In genomic region chr14:63662776-63663175, GRCh38 we compare ENCODE assay signal across 14 cellular contexts. TPM values are rescaled to one million over a fixed set of nuclear protein-coding genes. Genes with fewer than 3 reads are reported as not detected.
A peak's percentile ranks its signal among the peaks of the same experiment; 100 is the strongest.
DNase-seq lines count a peak whose midpoint lies in the region; ATAC-seq, FAIRE-seq and TF ChIP-seq lines count a peak whose summit lies in the region.
"Had no signal": no experiment of that assay in that cellular context is flagged by ENCODE, and none has a peak within 500 bp of the region (broad histone marks: within the 10 kb centered on the region; RNA-seq: fewer than 3 reads in every experiment).

No MANE protein-coding gene starts in this region.

- ATAC-seq in DND-41 (ENCODE audit: insufficient read depth, low read depth): peak; percentile 31; the same call in 1 of the 3 replicates
- peak; percentile 9 for ATAC-seq in HG02759 (IDR thresholded peaks at IDR 0.05; ENCODE audit: unreplicated experiment)
- ATAC-seq in HG03135 (IDR thresholded peaks at IDR 0.05; ENCODE audit: unreplicated experiment): no peak
- ATAC-seq: CD8-positive, alpha-beta T cell had no signal

- no peak overlapping the region for H2AK5ac ChIP-seq in H1 (ENCODE audit: low read depth, low read length)

- no peak for TF ChIP-seq RAD21 in H1 (IDR thresholded peaks at IDR 0.05 in 1 of 2, conservative IDR thresholded peaks at IDR 0.05 in 1 of 2; ENCODE audit: low read depth in 2 of 2, low read length in 2 of 2)

- TF ChIP-seq CTCF in DND-41 (IDR thresholded peaks at IDR 0.05; ENCODE audit: borderline replicate concordance, extremely low read depth, low read length, poor library complexity, severe bottlenecking) (no peak), H1 (IDR thresholded peaks at IDR 0.05; ENCODE audit: control extremely low read depth in 1 of 3, insufficient read depth in 1 of 3, low read depth in 1 of 3, low read length in 3 of 3) (no peak), thyroid gland (IDR thresholded peaks at IDR 0.05) (no peak), tibial artery (IDR thresholded peaks at IDR 0.05) (no peak)

- POLR2A ChIA-PET in H1 (lab: Charles Lee; ENCODE audit: partially characterized antibody): interaction anchor here (1.6 kb wide), 1 partner anchor 24 kb away, joined by 4 read pairs; no protein-coding TSS in a partner anchor

- H4K8ac ChIP-seq in H1 (ENCODE audit: extremely low read depth, insufficient read depth, low read length): no peak overlapping the region

- no peak overlapping the region for H3K14ac ChIP-seq in H1 (ENCODE audit: insufficient read length)

- no peak overlapping the region for H3K56ac ChIP-seq in H1 (replicated peaks; ENCODE audit: insufficient read length, low read depth, low read length)

- no peak overlapping the region for H3K4me3 ChIP-seq in DND-41 (ENCODE audit: low read depth in 1 of 2, low read length in 2 of 2)
- no peak overlapping the region for H3K4me3 ChIP-seq in H1 (ENCODE audit: extremely low read depth in 1 of 4, insufficient read depth in 2 of 4, low read depth in 3 of 4, low read length in 4 of 4)
- no peak overlapping the region for H3K4me3 ChIP-seq in thyroid gland (replicated peaks in 1 of 3)
- H3K4me3 ChIP-seq in tibial artery: no peak overlapping the region
- H3K4me3 ChIP-seq: A549, GM12878, GM23248 had no signal

- no peak overlapping the region for H3K4ac ChIP-seq in H1 (replicated peaks; ENCODE audit: insufficient read length, low read depth, low read length)

- no peak overlapping the region for H4K5ac ChIP-seq in H1 (ENCODE audit: insufficient read length, low read depth, low read length)

- H4K20me1 ChIP-seq in DND-41 (ENCODE audit: insufficient read depth, low read length) (no peaks in the 10 kb centered on the region), H1 (replicated peaks in 1 of 2; ENCODE audit: control insufficient read depth in 1 of 2, insufficient read depth in 2 of 2, low read length in 2 of 2) (no peaks in the 10 kb centered on the region)

- H3K9me3 ChIP-seq in DND-41 (ENCODE audit: insufficient read depth, low read length, severe bottlenecking) (no peaks in the 10 kb centered on the region), H1 (ENCODE audit: insufficient read depth in 2 of 2, low read depth in 1 of 2, low read length in 1 of 2) (peaks cover 0 to 9% of the 10 kb centered on the region in 2 experiments; a peak in 2 of 4 replicates), thyroid gland (no peaks in the 10 kb centered on the region), tibial artery (no peaks in the 10 kb centered on the region)
- H3K9me3 ChIP-seq: A549 had no signal

- FAIRE-seq in H1 (lab: Jason Lieb, UNC): no peak
- FAIRE-seq: A549, D721Med, GM12878 had no signal

- H3K9ac ChIP-seq in DND-41 (ENCODE audit: low read depth, low read length) (no peak overlapping the region), H1 (replicated peaks in 1 of 4; ENCODE audit: extremely low read depth in 1 of 4, low read depth in 3 of 4, low read length in 3 of 4) (no peak overlapping the region; a peak in 1 of 7 replicates)
- H3K9ac ChIP-seq: GM23248 had no signal

- CTCF ChIA-PET in H1 (lab: Charles Lee; ENCODE audit: partially characterized antibody): interaction anchor here (0.9 to 1.1 kb wide), 3 partner anchors 11 to 108 kb away, joined by 3 to 4 read pairs (median 4); no protein-coding TSS in a partner anchor

- H3K27ac ChIP-seq in DND-41 (ENCODE audit: low read length) (no peak overlapping the region), H1 (ENCODE audit: low read depth, low read length) (no peak overlapping the region), thyroid gland (no peak overlapping the region), tibial artery (no peak overlapping the region)
- H3K27ac ChIP-seq: A549, GM23248 had no signal

- no peak for TF ChIP-seq EP300 in H1 (IDR thresholded peaks at IDR 0.05; ENCODE audit: borderline replicate concordance in 1 of 2, low read depth in 2 of 2, low read length in 2 of 2)

- no peaks in the 10 kb centered on the region for H3K36me3 ChIP-seq in DND-41 (ENCODE audit: insufficient read depth, low read length)
- H3K36me3 ChIP-seq in H1 (ENCODE audit: control insufficient read depth in 2 of 4, insufficient read depth in 4 of 4, low read length in 3 of 4): no peaks in the 10 kb centered on the region
- H3K36me3 ChIP-seq in thyroid gland: no peaks in the 10 kb centered on the region
- H3K36me3 ChIP-seq in tibial artery: peaks cover 0 to 4% (median 0%) of the 10 kb centered on the region in 3 donors

- H2AFZ ChIP-seq in DND-41 (ENCODE audit: low read depth, low read length): no peak overlapping the region
- H2AFZ ChIP-seq in H1 (ENCODE audit: low read length): no peak overlapping the region
- H2AFZ ChIP-seq: GM23248 had no signal

- no peak overlapping the region for H2BK120ac ChIP-seq in H1 (replicated peaks; ENCODE audit: low read depth, low read length)

- TF ChIP-seq POLR2A in H1 (IDR thresholded peaks at IDR 0.05; ENCODE audit: control extremely low read depth in 1 of 2, low read depth in 2 of 2, low read length in 2 of 2) (no peak), thyroid gland (IDR thresholded peaks at IDR 0.05) (no peak)

- H2BK20ac ChIP-seq in H1 (ENCODE audit: low read length): no peak overlapping the region

- intact Hi-C loops in thyroid gland (cut with DNase I) (no loop called here), tibial artery (cut with DNase I; ENCODE audit: low total_unique reads) (no loop called here)

- DNase-seq in DND-41 (no peak), H1 (ENCODE audit: low read depth in 1 of 2, low spot score in 2 of 2) (no peak), thyroid gland (peak; percentile 46 to 51), tibial artery (no peak)
- no peak for DNase-seq in activated CD4-positive, CD25-positive, alpha-beta regulatory T cell (lab: John Stamatoyannopoulos, UW)
- DNase-seq: CD8-positive, alpha-beta T cell; COR-L47; DMS153 had no signal

- H3K23me2 ChIP-seq in H1 (ENCODE audit: low read depth, low read length): no peaks in the 10 kb centered on the region

- H3K23ac ChIP-seq in H1 (ENCODE audit: insufficient read length): no peak overlapping the region

- peak overlapping the region; percentile 10 for H4K91ac ChIP-seq in H1 (replicated peaks; ENCODE audit: insufficient read length, low read length)

- no peak overlapping the region for H3K18ac ChIP-seq in H1 (ENCODE audit: extremely low read depth, low read length)

- H3K4me2 ChIP-seq in DND-41 (ENCODE audit: insufficient read depth, low read length): no peak overlapping the region
- no peak overlapping the region for H3K4me2 ChIP-seq in H1 (ENCODE audit: insufficient read depth in 1 of 2, low read depth in 2 of 2, low read length in 2 of 2)
- H3K4me2 ChIP-seq: A549 had no signal

- H2BK12ac ChIP-seq in H1 (ENCODE audit: low read depth, low read length): no peak overlapping the region

- WGBS in H1 (ENCODE audit: extremely low coverage in 1 of 2, insufficient coverage in 1 of 2, insufficient read length in 1 of 2, insufficient replicate concordance in 2 of 2, low coverage in 1 of 2, low lambda C conversion rate in 2 of 2, missing lambda C conversion rate in 1 of 2), 2 experiments: 93% methylated on average over 8 of the region's 8 CpGs; no CpG with 5 or more reads in 1 of the 2 experiments
- 67 to 82% methylated on average over 4 to 7 of the region's 8 CpGs for WGBS in thyroid gland, 2 donors

- no peaks in the 10 kb centered on the region for H3K4me1 ChIP-seq in DND-41 (ENCODE audit: insufficient read depth, low read length)
- H3K4me1 ChIP-seq in H1 (replicated peaks in 1 of 4; ENCODE audit: control insufficient read depth in 3 of 4, insufficient read depth in 4 of 4, low read length in 3 of 4): no peaks in the 10 kb centered on the region
- peaks cover 5 to 7% of the 10 kb centered on the region in 2 donors for H3K4me1 ChIP-seq in thyroid gland
- H3K4me1 ChIP-seq in tibial artery: no peaks in the 10 kb centered on the region
- H3K4me1 ChIP-seq: A549 had no signal

- H3K79me1 ChIP-seq in H1 (ENCODE audit: low read depth, low read length): no peaks in the 10 kb centered on the region

- no peak overlapping the region for H2BK15ac ChIP-seq in H1 (ENCODE audit: low read length)

- no peak overlapping the region for H2BK5ac ChIP-seq in H1 (ENCODE audit: low read depth, low read length)

- no peaks in the 10 kb centered on the region for H3K27me3 ChIP-seq in DND-41 (ENCODE audit: insufficient read depth, low read length, poor library complexity)
- H3K27me3 ChIP-seq in H1 (replicated peaks in 1 of 4; ENCODE audit: control insufficient read depth in 3 of 4, extremely low read depth in 1 of 4, insufficient read depth in 3 of 4, low read length in 3 of 4): no peaks in the 10 kb centered on the region
- H3K27me3 ChIP-seq in thyroid gland: no peaks in the 10 kb centered on the region
- no peaks in the 10 kb centered on the region for H3K27me3 ChIP-seq in tibial artery

- H3K79me2 ChIP-seq in DND-41 (ENCODE audit: insufficient read depth, low read length): no peaks in the 10 kb centered on the region
- no peaks in the 10 kb centered on the region for H3K79me2 ChIP-seq in H1 (ENCODE audit: control insufficient read depth in 1 of 2, insufficient read depth in 2 of 2, low read length in 2 of 2)

TF ChIP-seq in H1, 55 proteins besides CTCF, POLR2A, EP300 and RAD21:
- TF ChIP-seq, protein P1, sequence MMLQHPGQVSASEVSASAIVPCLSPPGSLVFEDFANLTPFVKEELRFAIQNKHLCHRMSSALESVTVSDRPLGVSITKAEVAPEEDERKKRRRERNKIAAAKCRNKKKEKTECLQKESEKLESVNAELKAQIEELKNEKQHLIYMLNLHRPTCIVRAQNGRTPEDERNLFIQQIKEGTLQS (IDR thresholded peaks at IDR 0.05; ENCODE audit: insufficient read depth, low read depth, low read length): no peak
- TF ChIP-seq FOSL1 (IDR thresholded peaks at IDR 0.05; ENCODE audit: insufficient read depth, low read depth, low read length): no peak
- TF ChIP-seq CBX5 (IDR thresholded peaks at IDR 0.05; ENCODE audit: low read depth, low read length): no peak
- no peak for TF ChIP-seq TCF12 (IDR thresholded peaks at IDR 0.05; ENCODE audit: low read depth, low read length)

RNA-seq across cellular contexts. Expression of gene WDR89, which starts 21.1 kb away (rescaled TPM):
- total RNA-seq in H1 (2021; fragmentation: NEBNext Ultra II Directional; extraction: Animal tissue kit (Norgen Biotek cat#: 25700)): 32.0 and 32.9 TPM in 2 replicates
- polyA plus RNA-seq in H1 (2011; rRNA removed): 4.1 and 8.3 TPM in 2 replicates
- polyA plus RNA-seq in H1 (2011; cell fraction: cytosol; rRNA removed): 11.5 TPM
- polyA plus RNA-seq in H1 (2011; cell fraction: nucleus; rRNA removed): 2.4 TPM
- 13.2 to 26.1 TPM (median 16.1 TPM) in 4 replicates for polyA plus RNA-seq in H1 (2012, experiment 1 of 2)
- polyA plus RNA-seq in H1 (2012, experiment 2 of 2): 1.6 TPM
- 16.3 TPM for polyA plus RNA-seq in H1 (2013, experiment 1 of 2)
- polyA plus RNA-seq in H1 (2013, experiment 2 of 2): 17.1 TPM
- 18.4 and 23.0 TPM in 2 replicates for polyA minus RNA-seq in H1 (2011; rRNA and poly(A)+ RNA removed)
- polyA minus RNA-seq in H1 (2011; cell fraction: cytosol; rRNA and poly(A)+ RNA removed): 11.7 TPM
- polyA minus RNA-seq in H1 (2011; cell fraction: nucleus; rRNA and poly(A)+ RNA removed): 15.8 TPM
- 10 to 100 TPM in 3 of 4 donors, 1 to 10 TPM in 1; 9.4 to 15.0 (median 13.5) TPM for total RNA-seq in thyroid gland

Comparison
In these comparisons a context has a peak if more than half of its experiments do, and no peak if none do; other contexts are left out.
1. DNase-seq: peak in thyroid gland (2 of 2); none in DND-41 (single experiment), H1 (0 of 2), tibial artery (0 of 2) and activated CD4-positive, CD25-positive, alpha-beta regulatory T cell (0 of 4).